In the genomic region with DNA sequence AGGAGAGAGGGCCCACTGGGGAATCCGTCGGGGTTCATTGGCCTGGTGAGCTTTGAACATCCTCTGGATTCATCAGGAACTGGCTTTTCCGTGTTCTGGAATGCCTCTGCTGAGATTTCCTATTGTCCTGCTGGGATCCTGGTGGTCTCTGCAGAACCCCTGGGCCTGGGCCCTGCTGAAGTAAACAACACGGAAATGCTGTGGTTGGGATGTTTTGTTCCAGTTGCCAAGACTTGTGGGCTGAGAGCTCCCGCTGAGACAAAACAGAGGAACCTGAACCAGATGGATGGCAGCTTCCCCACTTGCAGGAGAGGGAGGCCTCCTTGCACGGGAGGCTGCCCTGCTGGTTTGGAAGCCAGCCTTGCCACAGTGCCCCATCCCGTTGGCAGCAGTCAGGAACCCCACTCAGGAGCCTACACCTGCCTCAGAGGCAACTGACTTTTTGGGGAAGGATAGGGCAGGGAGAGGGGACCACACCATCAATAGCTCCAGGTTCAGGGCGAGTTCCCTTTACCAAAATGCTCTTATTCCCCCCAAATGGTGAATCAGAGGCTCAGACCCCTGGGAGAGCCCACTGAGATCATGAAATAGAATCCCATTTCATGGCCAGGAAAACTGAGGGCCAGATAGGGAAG, we compare ENCODE assay signal across 14 cellular contexts.
A peak's percentile ranks its signal among the peaks of the same experiment; 100 is the strongest.
DNase-seq lines count a peak whose midpoint lies in the region; ATAC-seq and TF ChIP-seq lines count a peak whose summit lies in the region.
"Had no signal": no experiment of that assay in that cellular context is flagged by ENCODE, and none has a peak within 500 bp of the region (broad histone marks: within the 10 kb centered on the region; RNA-seq: fewer than 3 reads in every experiment).

No MANE protein-coding gene starts in this region.

- no peak overlapping the region for H4K91ac ChIP-seq in H9 (ENCODE audit: insufficient read length, low read depth, low read length)

- H2BK20ac ChIP-seq in H9 (ENCODE audit: low read depth, low read length, poor library complexity, severe bottlenecking), result no peak overlapping the region

- no peak overlapping the region for H4K5ac ChIP-seq in H9 (ENCODE audit: insufficient read length, low read depth, low read length)

- H3K4me3 ChIP-seq in cardiac muscle cell, result no peak overlapping the region
- no peak overlapping the region for H3K4me3 ChIP-seq in right atrium auricular region
- H3K4me3 ChIP-seq: K562, tibial nerve had no signal

- peaks cover 11 to 12% of the 10 kb centered on the region in 2 experiments for H3K9me3 Mint-ChIP-seq in H9
- H3K9me3 Mint-ChIP-seq: central memory CD8-positive, alpha-beta T cell had no signal

- TF ChIP-seq CTCF in cardiac muscle cell (IDR thresholded peaks at IDR 0.05; ENCODE audit: low read depth, low read length) (no peak), right atrium auricular region (IDR thresholded peaks at IDR 0.05) (no peak), H9 (conservative IDR thresholded peaks at IDR 0.05) (no peak)

- H3K4me2 ChIP-seq in H9 (ENCODE audit: insufficient read depth, insufficient read length, low read length), result no peak overlapping the region

- H4K8ac ChIP-seq in H9 (replicated peaks; ENCODE audit: insufficient read length, low read depth, low read length), result no peak overlapping the region

- no peak overlapping the region for H2BK5ac ChIP-seq in H9 (ENCODE audit: insufficient read length, low read length)

- no peak overlapping the region for H3T11ph ChIP-seq in H9 (ENCODE audit: low read length)

- H2AK5ac ChIP-seq in H9 (ENCODE audit: insufficient read length, low read length), result no peak overlapping the region

- H3K79me1 ChIP-seq in H9 (ENCODE audit: insufficient read depth, low read depth, low read length, poor library complexity, severe bottlenecking), result no peaks in the 10 kb centered on the region

- H2BK12ac ChIP-seq in H9 (ENCODE audit: insufficient read length, low read depth, low read length), result no peak overlapping the region

- no peak overlapping the region for H2BK15ac ChIP-seq in H9 (ENCODE audit: low read depth, low read length)

- H3K4me1 Mint-ChIP-seq in H9, result peaks cover 29 to 35% of the 10 kb centered on the region in 2 experiments
- H3K4me1 Mint-ChIP-seq: central memory CD8-positive, alpha-beta T cell had no signal

- H2BK120ac ChIP-seq in H9 (ENCODE audit: low read depth, low read length, poor library complexity, severe bottlenecking), result no peak overlapping the region

- intact Hi-C loops in left cardiac atrium (cut with DNase I) (loop anchor here (5.0 to 10.0 kb wide), 2 partner anchors 55 to 62 kb away; a partner anchor contains a TSS), sciatic nerve (cut with DNase I) (no loop called here)

- H3K27me3 ChIP-seq in cardiac muscle cell (no peaks in the 10 kb centered on the region), right atrium auricular region (no peaks in the 10 kb centered on the region), H9 (ENCODE audit: insufficient read depth, low read length) (no peaks in the 10 kb centered on the region)
- H3K27me3 ChIP-seq: tibial nerve had no signal

- H3K27me3 Mint-ChIP-seq in H9 (ENCODE audit: low read depth), result no peaks in the 10 kb centered on the region; the same call in 1 of the 2 replicates

- no peak overlapping the region for H3K9ac ChIP-seq in H9 (ENCODE audit: extremely low read depth, insufficient read length, low read length)

- H3K18ac ChIP-seq in H9 (ENCODE audit: insufficient read length, low read depth, low read length), result no peak overlapping the region

- WGBS in H9 (ENCODE audit: extremely low coverage, insufficient read length, low lambda C conversion rate), result no CpG with 5 or more reads among the region's 8 CpGs

- peak in 1 of 2 donors; percentile 41 for DNase-seq in cardiac muscle cell (ENCODE audit: low read depth in 1 of 2, low spot score in 1 of 2)
- DNase-seq in left cardiac atrium, result no peak
- DNase-seq in amniotic epithelial cell (ENCODE audit: low read depth), result peak; percentile 66
- peak; percentile 42 for DNase-seq in right atrium auricular region (ENCODE audit: low spot score)
- no peak for DNase-seq in NCI-H187 treated with DMSO at 0.1 percent for 48 hours (lab: John Stamatoyannopoulos, UW)
- no peak for DNase-seq in NCI-H1417 (lab: John Stamatoyannopoulos, UW)
- DNase-seq in H9, result no peak
- DNase-seq in sciatic nerve (ENCODE audit: low spot score), result no peak
- DNase-seq: activated naive CD4-positive, alpha-beta T cell; NCI-H526 had no signal

- no peak overlapping the region for H3K4me3 Mint-ChIP-seq in H9
- H3K4me3 Mint-ChIP-seq: central memory CD8-positive, alpha-beta T cell had no signal

- peak overlapping the region; percentile 84 for H3K27ac ChIP-seq in cardiac muscle cell
- H3K27ac ChIP-seq in right atrium auricular region, result peak overlapping the region in 1 of 2 donors; percentile 32
- no peak overlapping the region for H3K27ac ChIP-seq in H9 (ENCODE audit: insufficient read length, low read depth, low read length)
- H3K27ac ChIP-seq: RWPE1, tibial nerve had no signal

- no peak overlapping the region for H3K4ac ChIP-seq in H9 (ENCODE audit: low read depth, low read length)

- H3K23ac ChIP-seq in H9 (ENCODE audit: insufficient read length, low read depth, low read length), result no peak overlapping the region

- H3K4me1 ChIP-seq in cardiac muscle cell (ENCODE audit: low read depth) (peaks cover 39% of the 10 kb centered on the region), right atrium auricular region (peaks cover 0 to 44% of the 10 kb centered on the region in 2 donors), H9 (ENCODE audit: insufficient read depth, low read length) (no peaks in the 10 kb centered on the region; the same call in 1 of the 2 replicates)

- no peak overlapping the region for H3K56ac ChIP-seq in H9 (ENCODE audit: insufficient read length, low read depth, low read length)

- no peak overlapping the region for H3K14ac ChIP-seq in H9 (ENCODE audit: insufficient read depth, low read length)

- H3K23me2 ChIP-seq in H9 (ENCODE audit: insufficient read length, low read depth, low read length, poor library complexity, severe bottlenecking), result no peaks in the 10 kb centered on the region

- ATAC-seq in left cardiac atrium (no peak), sciatic nerve (no peak)
- ATAC-seq: K562 had no signal

- H3K36me3 Mint-ChIP-seq in H9 (ENCODE audit: insufficient read depth in 1 of 3, low read depth in 3 of 3), result peaks cover 6 to 20% (median 6%) of the 10 kb centered on the region in 3 experiments; a peak in 5 of 7 replicates

- H4K20me1 ChIP-seq in H9 (ENCODE audit: control insufficient read depth, insufficient read depth, insufficient read length), result no peaks in the 10 kb centered on the region

- H3K9me3 ChIP-seq in cardiac muscle cell (ENCODE audit: low read depth) (no peaks in the 10 kb centered on the region), right atrium auricular region (no peaks in the 10 kb centered on the region), H9 (ENCODE audit: control insufficient read depth, low read depth, low read length) (no peaks in the 10 kb centered on the region)
- H3K9me3 ChIP-seq: tibial nerve had no signal

- no peaks in the 10 kb centered on the region for H3K79me2 ChIP-seq in H9 (ENCODE audit: insufficient read depth, low read length)

- peak overlapping the region in 1 of 3 experiments; percentile 67; a peak in 1 of 7 replicates for H3K27ac Mint-ChIP-seq in H9

- H2AFZ ChIP-seq in H9 (ENCODE audit: low read length), result no peak overlapping the region

- no peaks in the 10 kb centered on the region for H3K36me3 ChIP-seq in cardiac muscle cell
- H3K36me3 ChIP-seq in right atrium auricular region, result no peaks in the 10 kb centered on the region
- H3K36me3 ChIP-seq: tibial nerve had no signal

Comparison
In these comparisons a context has a peak if more than half of its experiments do, and no peak if none do; other contexts are left out.
1. DNase-seq: peak in amniotic epithelial cell (single experiment) and right atrium auricular region (single experiment); none in left cardiac atrium (single experiment), NCI-H187 treated with DMSO at 0.1 percent for 48 hours (single experiment), NCI-H1417 (0 of 3), H9 (single experiment) and sciatic nerve (single experiment).